9 cellular contexts compared by ENCODE assay signal in genomic region chr6:28807682-28808280, GRCh38.
DNase-seq lines count a peak whose midpoint lies in the region; ATAC-seq and TF ChIP-seq lines count a peak whose summit lies in the region.
"Had no signal": no experiment of that assay in that cellular context is flagged by ENCODE, and none has a peak within 500 bp of the region (broad histone marks: within the 10 kb centered on the region; RNA-seq: fewer than 3 reads in every experiment).

No MANE protein-coding gene starts in this region.

- H3K4me1 ChIP-seq in OCI-LY3 (ENCODE audit: low read length) (peaks cover 17% of the 10 kb centered on the region), smooth muscle cell (ENCODE audit: low read depth) (peaks cover 7% of the 10 kb centered on the region)

- H3K4me2 ChIP-seq in OCI-LY3 (ENCODE audit: low read length) (peak overlapping the region; percentile 74), smooth muscle cell (peak overlapping the region; percentile 83)

- ATAC-seq in HG02973 (IDR thresholded peaks at IDR 0.05; ENCODE audit: unreplicated experiment) (no peak), GM19397 (IDR thresholded peaks at IDR 0.05; ENCODE audit: unreplicated experiment) (no peak)

- no peak for TF ChIP-seq CTCF in OCI-LY3 (IDR thresholded peaks at IDR 0.05; ENCODE audit: low read depth, low read length)
- no peak for TF ChIP-seq CTCF in smooth muscle cell (IDR thresholded peaks at IDR 0.05; ENCODE audit: borderline replicate concordance, insufficient read depth, poor library complexity, severe bottlenecking)

- no peaks in the 10 kb centered on the region for H3F3A ChIP-seq in smooth muscle cell (ENCODE audit: low read depth)

- H3K27me3 ChIP-seq in OCI-LY3 (ENCODE audit: low read depth, low read length) (no peaks in the 10 kb centered on the region), smooth muscle cell (ENCODE audit: low read depth) (peaks cover 84% of the 10 kb centered on the region)

- H4K20me1 ChIP-seq in OCI-LY3 (ENCODE audit: insufficient read depth, low read length) (no peaks in the 10 kb centered on the region), smooth muscle cell (ENCODE audit: low read depth) (no peaks in the 10 kb centered on the region)

- WGBS in smooth muscle cell (ENCODE audit: low lambda C conversion rate), result 10% methylated on average over 12 of the region's 12 CpGs

- H3K36me3 ChIP-seq in OCI-LY3 (replicated peaks; ENCODE audit: low read depth, low read length) (no peaks in the 10 kb centered on the region), smooth muscle cell (ENCODE audit: low read depth) (no peaks in the 10 kb centered on the region)

- H3K9me3 ChIP-seq in OCI-LY3 (ENCODE audit: insufficient read depth, low read length) (no peaks in the 10 kb centered on the region), smooth muscle cell (replicated peaks; ENCODE audit: low read depth) (no peaks in the 10 kb centered on the region)

- H3K9ac ChIP-seq in OCI-LY3 (ENCODE audit: low read length), result peak overlapping the region; percentile 57
- no peak overlapping the region for H3K9ac ChIP-seq in smooth muscle cell (ENCODE audit: low read depth)

- H3K27ac ChIP-seq in OCI-LY3 (ENCODE audit: low read length), result no peak overlapping the region
- no peak overlapping the region for H3K27ac ChIP-seq in smooth muscle cell (ENCODE audit: low read depth)
- H3K27ac ChIP-seq: epithelial cell of prostate had no signal

- H3K79me2 ChIP-seq in OCI-LY3 (ENCODE audit: low read length), result no peaks in the 10 kb centered on the region
- no peaks in the 10 kb centered on the region for H3K79me2 ChIP-seq in smooth muscle cell (ENCODE audit: low read depth)

- H2AFZ ChIP-seq in OCI-LY3 (ENCODE audit: low read depth, low read length) (peak overlapping the region; percentile 93), smooth muscle cell (ENCODE audit: low read depth) (peak overlapping the region; percentile 72)

- H3K4me3 ChIP-seq in OCI-LY3 (ENCODE audit: low read length) (peak overlapping the region; percentile 86), smooth muscle cell (peak overlapping the region; percentile 48)

- DNase-seq in stimulated activated CD4-positive, alpha-beta T cell treated with anti-CD3 and anti-CD28 coated beads, Interleukin-12 subunit alpha, Interleukin-12 subunit beta, amount 100 ng/mL, for 48 hours (ENCODE audit: low read depth in 2 of 3, low spot score in 1 of 3), result peak; percentile 30 to 60 (median 34)
- no peak for DNase-seq in stimulated activated CD4-positive, alpha-beta T cell treated with anti-CD3 and anti-CD28 coated beads, Interleukin-4, amount 100 ng/mL, for 4 hours
- DNase-seq in dedifferentiated amniotic fluid mesenchymal stem cell (ENCODE audit: extremely low spot score), result peak; percentile 64
- DNase-seq in smooth muscle cell (lab: John Stamatoyannopoulos, UW; ENCODE audit: unreplicated experiment), result no peak
- no peak for DNase-seq in mucosa of gallbladder (ENCODE audit: low spot score)

Comparison
In these comparisons a context has a peak if more than half of its experiments do, and no peak if none do; other contexts are left out.
1. DNase-seq: peak in stimulated activated CD4-positive, alpha-beta T cell treated with anti-CD3 and anti-CD28 coated beads, Interleukin-12 subunit alpha, Interleukin-12 subunit beta, amount 100 ng/mL, for 48 hours (3 of 3) and dedifferentiated amniotic fluid mesenchymal stem cell (single experiment); none in stimulated activated CD4-positive, alpha-beta T cell treated with anti-CD3 and anti-CD28 coated beads, Interleukin-4, amount 100 ng/mL, for 4 hours (0 of 2), smooth muscle cell (single experiment) and mucosa of gallbladder (single experiment).